In genomic region chr4:165726831-165727230, GRCh38 we compare ENCODE assay signal across 18 cellular contexts.
"Had no signal": no experiment of that assay in that cellular context is flagged by ENCODE, and none has a peak within 500 bp of the region (broad histone marks: within the 10 kb centered on the region; RNA-seq: fewer than 3 reads in every experiment).

No MANE protein-coding gene starts in this region.

- H3K4me2 ChIP-seq: neural progenitor cell had no signal

- H3K4me3 ChIP-seq: ascending aorta, esophagus muscularis mucosa, neural progenitor cell, ovary, sigmoid colon, thoracic aorta, upper lobe of right lung had no signal

- H3K27ac ChIP-seq: ascending aorta, esophagus muscularis mucosa, neural progenitor cell, ovary, sigmoid colon, thoracic aorta, upper lobe of right lung had no signal

- H2AFZ ChIP-seq: neural progenitor cell had no signal

- H3K4me3 Mint-ChIP-seq: activated CD4-positive, alpha-beta memory T cell treated with anti-CD3 and anti-CD28 coated beads, Interleukin-2, amount 10 ng/mL, durations not matched to agents 7 days and 5 days; activated naive CD4-positive, alpha-beta T cell treated with anti-CD3 and anti-CD28 coated beads, Interleukin-2, amount 10 ng/mL, durations not matched to agents 7 days and 5 days; activated T-cell treated with anti-CD3 and anti-CD28 coated beads, Interleukin-2, amount 50 U/mL, for 24 hours; naive B cell; neural progenitor cell; T-helper 17 cell; WTC11 had no signal

- DNase-seq: activated CD4-positive, alpha-beta memory T cell treated with anti-CD3 and anti-CD28 coated beads, Interleukin-2, amount 10 ng/mL, durations not matched to agents 7 days and 5 days; activated CD4-positive, alpha-beta T cell treated with anti-CD3 and anti-CD28 coated beads for 4 hours; activated naive CD4-positive, alpha-beta T cell treated with anti-CD3 and anti-CD28 coated beads, Interleukin-2, amount 10 ng/mL, durations not matched to agents 7 days and 5 days; activated T-cell treated with anti-CD3 and anti-CD28 coated beads, Interleukin-2, amount 50 U/mL, for 24 hours; caudate nucleus; head of caudate nucleus; naive B cell; ovary; sigmoid colon; stimulated activated CD4-positive, alpha-beta T cell treated with anti-CD3 and anti-CD28 coated beads, Interleukin-1b, Interleukin-23, amount 100 ng/mL, for 48 hours; T-helper 17 cell; upper lobe of right lung had no signal

- H3K4me1 Mint-ChIP-seq: activated CD4-positive, alpha-beta memory T cell treated with anti-CD3 and anti-CD28 coated beads, Interleukin-2, amount 10 ng/mL, durations not matched to agents 7 days and 5 days; activated naive CD4-positive, alpha-beta T cell treated with anti-CD3 and anti-CD28 coated beads, Interleukin-2, amount 10 ng/mL, durations not matched to agents 7 days and 5 days; naive B cell; T-helper 17 cell had no signal

- H3K27me3 ChIP-seq: ascending aorta, esophagus muscularis mucosa, neural progenitor cell, ovary, sigmoid colon, upper lobe of right lung had no signal

- H3K27ac Mint-ChIP-seq: activated CD4-positive, alpha-beta memory T cell treated with anti-CD3 and anti-CD28 coated beads, Interleukin-2, amount 10 ng/mL, durations not matched to agents 7 days and 5 days; activated naive CD4-positive, alpha-beta T cell treated with anti-CD3 and anti-CD28 coated beads, Interleukin-2, amount 10 ng/mL, durations not matched to agents 7 days and 5 days; activated T-cell treated with anti-CD3 and anti-CD28 coated beads, Interleukin-2, amount 50 U/mL, for 24 hours; naive B cell; neural progenitor cell; T-helper 17 cell; WTC11 had no signal

- H3K4me1 ChIP-seq: ascending aorta, neural progenitor cell, upper lobe of right lung had no signal

- H3K36me3 Mint-ChIP-seq: activated naive CD4-positive, alpha-beta T cell treated with anti-CD3 and anti-CD28 coated beads, Interleukin-2, amount 10 ng/mL, durations not matched to agents 7 days and 5 days; naive B cell; neural progenitor cell; WTC11 had no signal

- H3K36me3 ChIP-seq: ascending aorta, esophagus muscularis mucosa, neural progenitor cell, ovary, sigmoid colon, thoracic aorta, upper lobe of right lung had no signal

- ATAC-seq: left lobe of liver, T-helper 17 cell, upper lobe of right lung, WTC11 had no signal

- H3K9me3 Mint-ChIP-seq: activated CD4-positive, alpha-beta memory T cell treated with anti-CD3 and anti-CD28 coated beads, Interleukin-2, amount 10 ng/mL, durations not matched to agents 7 days and 5 days; activated naive CD4-positive, alpha-beta T cell treated with anti-CD3 and anti-CD28 coated beads, Interleukin-2, amount 10 ng/mL, durations not matched to agents 7 days and 5 days; activated T-cell treated with anti-CD3 and anti-CD28 coated beads, Interleukin-2, amount 50 U/mL, for 24 hours had no signal

- H3K27me3 Mint-ChIP-seq: activated CD4-positive, alpha-beta memory T cell treated with anti-CD3 and anti-CD28 coated beads, Interleukin-2, amount 10 ng/mL, durations not matched to agents 7 days and 5 days; activated naive CD4-positive, alpha-beta T cell treated with anti-CD3 and anti-CD28 coated beads, Interleukin-2, amount 10 ng/mL, durations not matched to agents 7 days and 5 days; activated T-cell treated with anti-CD3 and anti-CD28 coated beads, Interleukin-2, amount 50 U/mL, for 24 hours; naive B cell had no signal
